Comparison of ENCODE assay signal across 9 cellular contexts in genomic region chr2:199911877-199912161, GRCh38. TPM values are rescaled to one million over a fixed set of nuclear protein-coding genes. Genes with fewer than 3 reads are reported as not detected.
A peak's percentile ranks its signal among the peaks of the same experiment; 100 is the strongest.
DNase-seq lines count a peak whose midpoint lies in the region; FAIRE-seq and TF ChIP-seq lines count a peak whose summit lies in the region.
"Had no signal": no experiment of that assay in that cellular context is flagged by ENCODE, and none has a peak within 500 bp of the region (broad histone marks: within the 10 kb centered on the region; RNA-seq: fewer than 3 reads in every experiment).

No MANE protein-coding gene starts in this region.

- H4K8ac ChIP-seq in mesendoderm (ENCODE audit: low read depth, low read length) = no peak overlapping the region

- no peak for FAIRE-seq in frontal cortex (lab: Jason Lieb, UNC)

- H3K56ac ChIP-seq in mesendoderm (ENCODE audit: low read length) = peak overlapping the region; percentile 96

- H3K27me3 Mint-ChIP-seq in activated naive CD4-positive, alpha-beta T cell treated with anti-CD3 and anti-CD28 coated beads for 36 hours (ENCODE audit: low read depth) = peaks cover 2% of the 10 kb centered on the region

- H3K4me3 ChIP-seq in breast epithelium = peak overlapping the region; percentile 80 to 96 (median 94)
- H3K4me3 ChIP-seq in mesendoderm (ENCODE audit: low read length) = peak overlapping the region; percentile 93
- H3K4me3 ChIP-seq in urinary bladder (ENCODE audit: low read depth, low read length) = peak overlapping the region; percentile 78

- peaks cover 24% of the 10 kb centered on the region for H3K36me3 Mint-ChIP-seq in activated naive CD4-positive, alpha-beta T cell treated with anti-CD3 and anti-CD28 coated beads for 36 hours (ENCODE audit: low read depth)

- DNase-seq in activated naive CD4-positive, alpha-beta T cell treated with anti-CD3 and anti-CD28 coated beads for 36 hours = no peak
- no peak for DNase-seq in activated naive CD4-positive, alpha-beta T cell treated with Interleukin-2 at 50 U/mL for 16 hours
- DNase-seq in breast epithelium (ENCODE audit: low spot score in 2 of 2) (no peak), mesendoderm (no peak), NCI-H2029 treated with DMSO at 0.1 percent for 48 hours (lab: John Stamatoyannopoulos, UW) (no peak), frontal cortex (ENCODE audit: low spot score in 2 of 2) (no peak)
- no peak for DNase-seq in stimulated activated CD4-positive, alpha-beta T cell treated with anti-CD3 and anti-CD28 coated beads, Interleukin-2, amount 100 ng/mL, for 24 hours
- DNase-seq: activated CD4-positive, alpha-beta T cell treated with anti-CD3 and anti-CD28 coated beads, Interleukin-2, amount 50 U/mL, for 4 hours had no signal

- H3K27me3 ChIP-seq in breast epithelium (no peaks in the 10 kb centered on the region), mesendoderm (ENCODE audit: insufficient read depth, low read length, poor library complexity) (no peaks in the 10 kb centered on the region)

- no peak overlapping the region for H2AK5ac ChIP-seq in mesendoderm (ENCODE audit: low read length)

- H3K18ac ChIP-seq in mesendoderm (ENCODE audit: low read length) = no peak overlapping the region

- TF ChIP-seq CTCF in breast epithelium (IDR thresholded peaks at IDR 0.05) = no peak

- H3K9ac ChIP-seq in mesendoderm (ENCODE audit: low read length) = peak overlapping the region; percentile 95

- TF ChIP-seq POLR2A in breast epithelium (IDR thresholded peaks at IDR 0.05) = no peak

- CTCF ChIA-PET in activated naive CD4-positive, alpha-beta T cell treated with anti-CD3 and anti-CD28 coated beads for 36 hours (lab: Charles Lee) = interaction anchor here (1.3 kb wide), 1 partner anchor 29 kb away, joined by 3 read pairs; no protein-coding TSS in a partner anchor

- H3K4me3 Mint-ChIP-seq in activated naive CD4-positive, alpha-beta T cell treated with anti-CD3 and anti-CD28 coated beads for 36 hours = peak overlapping the region; percentile 96

- peak overlapping the region; percentile 51 for H3K4me2 ChIP-seq in mesendoderm (ENCODE audit: low read length)

- intact Hi-C loops in activated naive CD4-positive, alpha-beta T cell treated with anti-CD3 and anti-CD28 coated beads for 36 hours (cut with micrococcal nuclease) = loop anchor here (1.0 to 5.0 kb wide), 6 partner anchors 43 to 615 kb away; partner anchors contain the start of genes FTCDNL1, MAIP1, SGO2 and SPATS2L
- intact Hi-C loops in breast epithelium (cut with DNase I; ENCODE audit: low total_unique reads) = no loop called here

- no peak overlapping the region for H2BK15ac ChIP-seq in mesendoderm (replicated peaks; ENCODE audit: low read depth)

- H3K79me1 ChIP-seq in mesendoderm (ENCODE audit: low read length) = peaks cover 1% of the 10 kb centered on the region

- peaks cover 24% of the 10 kb centered on the region for H3K4me1 Mint-ChIP-seq in activated naive CD4-positive, alpha-beta T cell treated with anti-CD3 and anti-CD28 coated beads for 36 hours (ENCODE audit: low read depth)

- peak overlapping the region; percentile 91 for H3K27ac Mint-ChIP-seq in activated naive CD4-positive, alpha-beta T cell treated with anti-CD3 and anti-CD28 coated beads for 36 hours

- peak overlapping the region; percentile 95 to 96 for H3K27ac ChIP-seq in breast epithelium
- peak overlapping the region; percentile 95 for H3K27ac ChIP-seq in mesendoderm (ENCODE audit: low read depth, low read length)
- peak overlapping the region; percentile 99 for H3K27ac ChIP-seq in urinary bladder (ENCODE audit: low read depth)

- H3K4me1 ChIP-seq in breast epithelium (peaks cover 0 to 7% of the 10 kb centered on the region in 2 donors), mesendoderm (ENCODE audit: control insufficient read depth, low read depth, low read length) (no peaks in the 10 kb centered on the region), urinary bladder (ENCODE audit: insufficient read depth) (peaks cover 1% of the 10 kb centered on the region)

- no peak overlapping the region for H3K23ac ChIP-seq in mesendoderm (ENCODE audit: low read length)

- peaks cover 0 to 4% of the 10 kb centered on the region in 2 donors for H3K9me3 ChIP-seq in breast epithelium

- H3K4ac ChIP-seq in mesendoderm (ENCODE audit: low read depth, low read length) = no peak overlapping the region

- WGBS in mesendoderm (ENCODE audit: extremely low coverage, insufficient coverage, low lambda C conversion rate) = no CpG with 5 or more reads among the region's 13 CpGs
- under 1% methylated on average over 13 of the region's 13 CpGs for WGBS in urinary bladder

- peaks cover 8% of the 10 kb centered on the region for H3K9me3 Mint-ChIP-seq in activated naive CD4-positive, alpha-beta T cell treated with anti-CD3 and anti-CD28 coated beads for 36 hours

- H3K79me2 ChIP-seq in mesendoderm (ENCODE audit: control insufficient read depth, insufficient read depth, low read length) = peaks cover 43% of the 10 kb centered on the region

- H3K36me3 ChIP-seq in breast epithelium (no peaks in the 10 kb centered on the region), mesendoderm (ENCODE audit: control insufficient read depth, insufficient read depth, low read length) (no peaks in the 10 kb centered on the region), urinary bladder (ENCODE audit: insufficient read depth) (no peaks in the 10 kb centered on the region)

- no peak overlapping the region for H4K5ac ChIP-seq in mesendoderm (ENCODE audit: low read length)

- no peak overlapping the region for H2BK120ac ChIP-seq in mesendoderm (ENCODE audit: low read depth, low read length)

- peak overlapping the region; percentile 11 for H2BK5ac ChIP-seq in mesendoderm (ENCODE audit: low read length)

RNA-seq across cellular contexts. Expression of gene C2orf69, which starts 0.7 kb away (rescaled TPM):
- total RNA-seq in activated naive CD4-positive, alpha-beta T cell treated with anti-CD3 and anti-CD28 coated beads for 36 hours = 10 to 100 TPM; 18.5 to 20.6 TPM
- total RNA-seq in breast epithelium (10 to 100 TPM; 12.7 to 19.2 (median 13.8) TPM), urinary bladder (17.0 TPM), frontal cortex (35.5 TPM)
- polyA plus RNA-seq in mesendoderm (2013, experiment 1 of 2) = 12.2 TPM
- 12.5 TPM for polyA plus RNA-seq in mesendoderm (2013, experiment 2 of 2)
- polyA plus RNA-seq in urinary bladder = 7.3 TPM

RNA-seq across cellular contexts. Expression of gene TYW5, which starts 43.5 kb away (rescaled TPM):
- 1 to 10 TPM; 7.8 to 7.9 TPM for total RNA-seq in activated naive CD4-positive, alpha-beta T cell treated with anti-CD3 and anti-CD28 coated beads for 36 hours
- total RNA-seq in breast epithelium (10 to 100 TPM in 1 of 3 donors, 1 to 10 TPM in 2; 7.2 to 12.9 (median 9.8) TPM), urinary bladder (22.4 TPM), frontal cortex (13.9 TPM)
- 6.8 TPM for polyA plus RNA-seq in mesendoderm (2013, experiment 1 of 2)
- 6.7 TPM for polyA plus RNA-seq in mesendoderm (2013, experiment 2 of 2)
- 3.4 TPM for polyA plus RNA-seq in urinary bladder

RNA-seq across cellular contexts. Expression of gene MAIP1, which starts 43.6 kb away (rescaled TPM):
- total RNA-seq in activated naive CD4-positive, alpha-beta T cell treated with anti-CD3 and anti-CD28 coated beads for 36 hours = 10 to 100 TPM; 28.6 to 30.0 TPM
- total RNA-seq in breast epithelium (10 to 100 TPM; 17.0 to 27.4 (median 26.6) TPM), urinary bladder (14.4 TPM), frontal cortex (14.3 TPM)
- 24.8 TPM for polyA plus RNA-seq in mesendoderm (2013, experiment 1 of 2)
- 24.9 TPM for polyA plus RNA-seq in mesendoderm (2013, experiment 2 of 2)
- polyA plus RNA-seq in urinary bladder = 18.5 TPM
